ENCODE assay signal across 14 cellular contexts in the genomic region with DNA sequence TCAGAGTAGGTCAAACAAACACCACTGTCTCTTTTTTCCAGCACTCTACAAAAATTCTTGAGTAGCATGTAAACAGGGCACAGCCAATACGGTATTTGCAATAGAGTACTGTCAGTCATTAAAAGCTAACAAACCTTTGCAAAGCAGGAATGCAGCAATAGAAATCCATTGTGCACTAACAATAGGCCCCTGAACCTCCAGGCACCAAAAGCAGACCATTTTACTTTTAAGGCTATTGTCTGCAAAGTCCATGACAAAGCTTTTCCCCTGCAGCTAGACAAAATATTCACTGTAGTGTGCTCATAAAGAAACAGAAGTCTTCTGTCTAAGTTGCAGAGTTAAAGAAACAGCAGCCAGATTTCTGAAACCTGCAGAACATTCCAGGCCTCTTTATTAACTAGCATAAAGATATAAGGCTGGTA.
DNase-seq lines count a peak whose midpoint lies in the region; ATAC-seq and TF ChIP-seq lines count a peak whose summit lies in the region.
"Had no signal": no experiment of that assay in that cellular context is flagged by ENCODE, and none has a peak within 500 bp of the region (broad histone marks: within the 10 kb centered on the region; RNA-seq: fewer than 3 reads in every experiment).

No MANE protein-coding gene starts in this region.

- no peak for TF ChIP-seq CTCF in upper lobe of right lung (IDR thresholded peaks at IDR 0.05)

- intact Hi-C loops in upper lobe of right lung (cut with DNase I), result no loop called here

- H3K27ac Mint-ChIP-seq in immature natural killer cell, result no peak overlapping the region
- H3K27ac Mint-ChIP-seq: activated naive CD8-positive, alpha-beta T cell had no signal

- peaks cover 4 to 13% (median 9%) of the 10 kb centered on the region in 6 donors for H3K9me3 Mint-ChIP-seq in immature natural killer cell

- H3K9ac ChIP-seq in NT2/D1 (ENCODE audit: insufficient read length, low read depth), result no peak overlapping the region

- H3K4me1 ChIP-seq in NT2/D1 (ENCODE audit: insufficient read depth, insufficient read length) (no peaks in the 10 kb centered on the region), upper lobe of right lung (no peaks in the 10 kb centered on the region)

- no peaks in the 10 kb centered on the region for H3K4me1 Mint-ChIP-seq in immature natural killer cell
- H3K4me1 Mint-ChIP-seq: central memory CD8-positive, alpha-beta T cell had no signal

- DNase-seq in NCI-H2227 treated with DMSO at 0.1 percent for 48 hours (lab: John Stamatoyannopoulos, UW) (peak; percentile 5), NCI-H2227 (lab: John Stamatoyannopoulos, UW; ENCODE audit: unreplicated experiment) (no peak), NT2/D1 (ENCODE audit: low read depth, low spot score) (peak; percentile 98), iPS-NIHi7 (ENCODE audit: extremely low spot score) (peak; percentile 13), upper lobe of right lung (no peak), immature natural killer cell (no peak), NAMALWA (ENCODE audit: low spot score) (no peak)
- DNase-seq: hippocampal formation, NCI-H1436 treated with DMSO at 0.1 percent for 48 hours, testis had no signal

- H3K4me3 ChIP-seq in NT2/D1 (ENCODE audit: insufficient read length, low read depth) (no peak overlapping the region), upper lobe of right lung (no peak overlapping the region)
- H3K4me3 ChIP-seq: testis had no signal

- H3K27me3 Mint-ChIP-seq in immature natural killer cell (ENCODE audit: low read depth in 3 of 3), result peaks cover 0 to 3% (median 0%) of the 10 kb centered on the region in 3 donors
- H3K27me3 Mint-ChIP-seq: activated naive CD8-positive, alpha-beta T cell; central memory CD8-positive, alpha-beta T cell had no signal

- no peaks in the 10 kb centered on the region for H3K27me3 ChIP-seq in NT2/D1 (ENCODE audit: insufficient read depth, insufficient read length)
- H3K27me3 ChIP-seq in upper lobe of right lung, result no peaks in the 10 kb centered on the region
- H3K27me3 ChIP-seq: testis had no signal

- H3K36me3 Mint-ChIP-seq in immature natural killer cell, result no peaks in the 10 kb centered on the region
- H3K36me3 Mint-ChIP-seq: activated naive CD8-positive, alpha-beta T cell had no signal

- H3K36me3 ChIP-seq in NT2/D1 (ENCODE audit: insufficient read depth, insufficient read length, low read length) (no peaks in the 10 kb centered on the region), upper lobe of right lung (no peaks in the 10 kb centered on the region)

- peak; percentile 85 for ATAC-seq in upper lobe of right lung
- no peak for ATAC-seq in GM19035 (IDR thresholded peaks at IDR 0.05; ENCODE audit: unreplicated experiment)

- H3K4me3 Mint-ChIP-seq in immature natural killer cell, result no peak overlapping the region
- H3K4me3 Mint-ChIP-seq: activated naive CD8-positive, alpha-beta T cell; central memory CD8-positive, alpha-beta T cell had no signal

- H3K27ac ChIP-seq in upper lobe of right lung, result no peak overlapping the region
- H3K27ac ChIP-seq: epithelial cell of prostate, testis had no signal

- peaks cover 29% of the 10 kb centered on the region; the same call in 1 of the 2 replicates for H3K9me3 ChIP-seq in NT2/D1 (ENCODE audit: insufficient read depth, low read length)
- no peaks in the 10 kb centered on the region for H3K9me3 ChIP-seq in upper lobe of right lung
- H3K9me3 ChIP-seq: testis had no signal

Comparison
In these comparisons a context has a peak if more than half of its experiments do, and no peak if none do; other contexts are left out.
1. DNase-seq: peak in NCI-H2227 treated with DMSO at 0.1 percent for 48 hours (single experiment), NT2/D1 (single experiment) and iPS-NIHi7 (single experiment); none in NCI-H2227 (single experiment), upper lobe of right lung (single experiment), immature natural killer cell (0 of 3) and NAMALWA (single experiment).